9 cellular contexts compared by ENCODE assay signal in genomic region chr5:76084496-76085285, GRCh38. TPM values are rescaled to one million over a fixed set of nuclear protein-coding genes. Genes with fewer than 3 reads are reported as not detected.
DNase-seq lines count a peak whose midpoint lies in the region; ATAC-seq and TF ChIP-seq lines count a peak whose summit lies in the region.
"Had no signal": no experiment of that assay in that cellular context is flagged by ENCODE, and none has a peak within 500 bp of the region (broad histone marks: within the 10 kb centered on the region; RNA-seq: fewer than 3 reads in every experiment).

No MANE protein-coding gene starts in this region.

- H3K4me3 Mint-ChIP-seq in activated CD8-positive, alpha-beta T cell treated with anti-CD3 and anti-CD28 coated beads, Interleukin-2, amount 10 ng/mL, durations not matched to agents 7 days and 5 days, result peak overlapping the region; percentile 63
- no peak overlapping the region for H3K4me3 Mint-ChIP-seq in HFFc6

- POLR2A ChIA-PET in activated CD8-positive, alpha-beta T cell treated with anti-CD3 and anti-CD28 coated beads, Interleukin-2, amount 10 ng/mL, durations not matched to agents 7 days and 5 days (lab: Charles Lee), result no interaction called here

- H3K9me3 ChIP-seq in iPS-18c (ENCODE audit: control insufficient read depth, insufficient read depth, low read length) (no peaks in the 10 kb centered on the region), upper lobe of right lung (no peaks in the 10 kb centered on the region)

- no peaks in the 10 kb centered on the region for H3K36me3 ChIP-seq in upper lobe of right lung

- CTCF ChIA-PET in activated CD8-positive, alpha-beta T cell treated with anti-CD3 and anti-CD28 coated beads, Interleukin-2, amount 10 ng/mL, durations not matched to agents 7 days and 5 days (lab: Charles Lee), result interaction anchor here (1.2 to 1.4 kb wide), 2 partner anchors 13 to 90 kb away, joined by 3 to 4 read pairs; no protein-coding TSS in a partner anchor

- TF ChIP-seq CTCF in upper lobe of right lung (IDR thresholded peaks at IDR 0.05) (no peak), HFFc6 (IDR thresholded peaks at IDR 0.05) (no peak)

- peak; percentile 7 for DNase-seq in stimulated activated CD4-positive, alpha-beta T cell treated with anti-CD3 and anti-CD28 coated beads, Interleukin-4, amount 100 ng/mL, for 1 hour
- no peak for DNase-seq in stimulated activated CD4-positive, alpha-beta T cell treated with anti-CD3 and anti-CD28 coated beads, Interleukin-4, amount 100 ng/mL, for 24 hours
- DNase-seq in activated CD8-positive, alpha-beta T cell treated with anti-CD3 and anti-CD28 coated beads, Interleukin-2, amount 10 ng/mL, durations not matched to agents 7 days and 5 days, result no peak
- DNase-seq in upper lobe of right lung (peak; percentile 62), NCI-H1436 (lab: John Stamatoyannopoulos, UW) (no peak), superior temporal gyrus (ENCODE audit: extremely low spot score) (no peak), HFFc6 (no peak)
- DNase-seq: aorta had no signal

- intact Hi-C loops in upper lobe of right lung (cut with DNase I), result no loop called here

- H3K27me3 Mint-ChIP-seq in activated CD8-positive, alpha-beta T cell treated with anti-CD3 and anti-CD28 coated beads, Interleukin-2, amount 10 ng/mL, durations not matched to agents 7 days and 5 days (ENCODE audit: low read depth), result peaks cover 77% of the 10 kb centered on the region
- peaks cover 7% of the 10 kb centered on the region for H3K27me3 Mint-ChIP-seq in HFFc6 (ENCODE audit: insufficient read depth)

- no peaks in the 10 kb centered on the region for H3K9me3 Mint-ChIP-seq in activated CD8-positive, alpha-beta T cell treated with anti-CD3 and anti-CD28 coated beads, Interleukin-2, amount 10 ng/mL, durations not matched to agents 7 days and 5 days (ENCODE audit: insufficient read depth)
- no peaks in the 10 kb centered on the region for H3K9me3 Mint-ChIP-seq in HFFc6

- H3K27me3 ChIP-seq in upper lobe of right lung, result peaks cover 74% of the 10 kb centered on the region

- H3K36me3 Mint-ChIP-seq in activated CD8-positive, alpha-beta T cell treated with anti-CD3 and anti-CD28 coated beads, Interleukin-2, amount 10 ng/mL, durations not matched to agents 7 days and 5 days (ENCODE audit: low read depth), result no peaks in the 10 kb centered on the region
- peaks cover 4% of the 10 kb centered on the region; the same call in 1 of the 2 replicates for H3K36me3 Mint-ChIP-seq in HFFc6 (ENCODE audit: low read depth)

- no peak overlapping the region for H3K27ac ChIP-seq in upper lobe of right lung

- peak; percentile 13 for ATAC-seq in activated CD8-positive, alpha-beta T cell treated with anti-CD3 and anti-CD28 coated beads, Interleukin-2, amount 10 ng/mL, durations not matched to agents 7 days and 5 days
- ATAC-seq in upper lobe of right lung, result no peak

- H3K4me3 ChIP-seq in iPS-18c (ENCODE audit: insufficient read depth, low read depth, low read length) (peak overlapping the region; percentile 57; the same call in 1 of the 2 replicates), upper lobe of right lung (no peak overlapping the region)

- peaks cover 27% of the 10 kb centered on the region for H3K4me1 Mint-ChIP-seq in activated CD8-positive, alpha-beta T cell treated with anti-CD3 and anti-CD28 coated beads, Interleukin-2, amount 10 ng/mL, durations not matched to agents 7 days and 5 days (ENCODE audit: low read depth)
- H3K4me1 Mint-ChIP-seq in HFFc6 (ENCODE audit: low read depth), result no peaks in the 10 kb centered on the region

- peaks cover 4% of the 10 kb centered on the region for H3K4me1 ChIP-seq in upper lobe of right lung

- H3K27ac Mint-ChIP-seq in activated CD8-positive, alpha-beta T cell treated with anti-CD3 and anti-CD28 coated beads, Interleukin-2, amount 10 ng/mL, durations not matched to agents 7 days and 5 days, result no peak overlapping the region
- H3K27ac Mint-ChIP-seq in HFFc6, result no peak overlapping the region

RNA-seq across cellular contexts. Expression of gene SV2C, which starts 1.5 kb away (rescaled TPM):
- under 1 TPM in 1 of 2 experiments, not detected in 1; 0.03 TPM for total RNA-seq in activated CD8-positive, alpha-beta T cell treated with anti-CD3 and anti-CD28 coated beads, Interleukin-2, amount 10 ng/mL, durations not matched to agents 7 days and 5 days
- 0.32 TPM for total RNA-seq in upper lobe of right lung
- total RNA-seq in HFFc6 (2021; fragmentation: NEBNext Ultra II Directional; extraction: Animal tissue kit (Norgen Biotek cat#: 25700)), result not detected

Comparison
In these comparisons a context has a peak if more than half of its experiments do, and no peak if none do; other contexts are left out.
1. DNase-seq: peak in stimulated activated CD4-positive, alpha-beta T cell treated with anti-CD3 and anti-CD28 coated beads, Interleukin-4, amount 100 ng/mL, for 1 hour (single experiment) and upper lobe of right lung (single experiment); none in stimulated activated CD4-positive, alpha-beta T cell treated with anti-CD3 and anti-CD28 coated beads, Interleukin-4, amount 100 ng/mL, for 24 hours (single experiment), activated CD8-positive, alpha-beta T cell treated with anti-CD3 and anti-CD28 coated beads, Interleukin-2, amount 10 ng/mL, durations not matched to agents 7 days and 5 days (single experiment), NCI-H1436 (single experiment), superior temporal gyrus (single experiment) and HFFc6 (single experiment).